Comparison of ENCODE assay signal across 39 cellular contexts in the genomic region with DNA sequence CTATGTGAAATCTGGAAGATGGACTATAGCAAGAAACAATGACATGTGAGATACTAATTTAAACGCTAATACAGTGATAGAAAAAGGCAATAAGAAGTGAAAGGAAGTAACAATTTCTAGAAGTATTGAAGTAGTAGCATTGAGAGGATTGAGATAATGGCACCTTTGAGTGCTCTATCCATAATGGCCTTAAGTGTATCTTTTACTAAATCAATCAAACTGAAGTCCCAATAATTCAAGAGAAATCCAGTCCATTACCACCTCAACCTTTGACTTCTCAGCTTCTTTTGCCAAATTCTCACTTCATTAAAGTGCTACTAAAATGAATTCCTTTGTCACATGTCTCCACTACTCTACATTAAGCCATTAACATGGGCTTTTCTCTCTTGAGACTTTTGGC.
"Had no signal": no experiment of that assay in that cellular context is flagged by ENCODE, and none has a peak within 500 bp of the region (broad histone marks: within the 10 kb centered on the region; RNA-seq: fewer than 3 reads in every experiment).

No MANE protein-coding gene starts in this region.

- H3K4me3 Mint-ChIP-seq: activated naive CD4-positive, alpha-beta T cell treated with anti-CD3 and anti-CD28 coated beads for 36 hours; activated naive CD4-positive, alpha-beta T cell treated with anti-CD3 and anti-CD28 coated beads, Interleukin-2, amount 10 ng/mL, durations not matched to agents 7 days and 5 days; activated naive CD4-positive, alpha-beta T cell treated with anti-CD3 and anti-CD28 coated beads, Interleukin-2, amount 50 U/mL, for 24 hours; activated naive CD8-positive, alpha-beta T cell; activated naive CD8-positive, alpha-beta T cell treated with anti-CD3 and anti-CD28 coated beads for 36 hours; activated naive CD8-positive, alpha-beta T cell treated with anti-CD3 and anti-CD28 coated beads, Interleukin-2, amount 10 ng/mL, durations not matched to agents 7 days and 5 days; activated naive CD8-positive, alpha-beta T cell treated with anti-CD3 and anti-CD28 coated beads, Interleukin-2, amount 50 U/mL, for 24 hours; activated T-cell treated with anti-CD3 and anti-CD28 coated beads, Interleukin-2, amount 50 U/mL, for 24 hours; activated T-cell treated with anti-CD3 and anti-CD28 coated beads, Interleukin-2, amount 50 U/mL, for 4 hours; activated T-cell treated with anti-CD3 and anti-CD28 coated beads, Interleukin-2, amount 50 U/mL, for 72 hours; activated T-helper 1 cell treated with anti-CD3 and anti-CD28 coated beads, Interleukin-12 subunit alpha, Interleukin-12 subunit beta, Interleukin-2, Interleukin-4 antibody, amounts not matched to agents 30 ng/mL and 10 ng/mL and 1 ng/mL, durations not matched to agents 14 hours and 24 hours and 36 hours; activated T-helper 17 cell treated with anti-CD3 and anti-CD28 coated beads, Interleukin-2, amount 50 U/mL, for 72 hours; brain; central memory CD8-positive, alpha-beta T cell had no signal

- H3K4me1 ChIP-seq: adrenal gland, ascending aorta, body of pancreas, breast epithelium had no signal

- H3K36me3 Mint-ChIP-seq: activated naive CD4-positive, alpha-beta T cell treated with anti-CD3 and anti-CD28 coated beads, Interleukin-2, amount 10 ng/mL, durations not matched to agents 7 days and 5 days; activated naive CD4-positive, alpha-beta T cell treated with anti-CD3 and anti-CD28 coated beads, Interleukin-2, amount 50 U/mL, for 24 hours; activated naive CD4-positive, alpha-beta T cell treated with anti-CD3 and anti-CD28 coated beads, Interleukin-2, amount 50 U/mL, for 72 hours; activated naive CD8-positive, alpha-beta T cell; activated naive CD8-positive, alpha-beta T cell treated with anti-CD3 and anti-CD28 coated beads for 36 hours; activated naive CD8-positive, alpha-beta T cell treated with anti-CD3 and anti-CD28 coated beads, Interleukin-2, amount 10 ng/mL, durations not matched to agents 7 days and 5 days; brain had no signal

- FAIRE-seq: astrocyte, bronchial epithelial cell had no signal

- ATAC-seq: activated naive CD4-positive, alpha-beta T cell treated with anti-CD3 and anti-CD28 coated beads, Interleukin-2, amount 50 U/mL, for 72 hours; activated naive CD8-positive, alpha-beta T cell treated with anti-CD3 and anti-CD28 coated beads, Interleukin-2, amount 50 U/mL, for 24 hours; activated T-cell treated with anti-CD3 and anti-CD28 coated beads, Interleukin-2, amount 50 U/mL, for 4 hours; activated T-cell treated with anti-CD3 and anti-CD28 coated beads, Interleukin-2, amount 50 U/mL, for 72 hours; activated T-helper 17 cell treated with anti-CD3 and anti-CD28 coated beads, Interleukin-2, amount 50 U/mL, for 72 hours; body of pancreas had no signal

- H3K9me3 ChIP-seq: adrenal gland, ascending aorta, body of pancreas, breast epithelium had no signal

- H3K4me3 ChIP-seq: adrenal gland, ascending aorta, body of pancreas, breast epithelium, cardiac muscle cell had no signal

- H3K9me3 Mint-ChIP-seq: activated naive CD4-positive, alpha-beta T cell treated with anti-CD3 and anti-CD28 coated beads, Interleukin-2, amount 10 ng/mL, durations not matched to agents 7 days and 5 days; activated naive CD8-positive, alpha-beta T cell treated with anti-CD3 and anti-CD28 coated beads, Interleukin-2, amount 10 ng/mL, durations not matched to agents 7 days and 5 days; activated T-cell treated with anti-CD3 and anti-CD28 coated beads, Interleukin-2, amount 50 U/mL, for 24 hours; activated T-helper 1 cell treated with anti-CD3 and anti-CD28 coated beads, Interleukin-12 subunit alpha, Interleukin-12 subunit beta, Interleukin-2, Interleukin-4 antibody, amounts not matched to agents 30 ng/mL and 10 ng/mL and 1 ng/mL, durations not matched to agents 14 hours and 24 hours and 36 hours; activated T-helper 2 cell treated with anti-CD3 and anti-CD28 coated beads, Interferon-gamma antibody, Interleukin-2, Interleukin-4, amounts not matched to agents 10 μg/mL and 5 μg/mL and 100 μg/mL, durations not matched to agents 14 hours and 24 hours and 36 hours had no signal

- DNase-seq: activated effector memory CD4-positive, alpha-beta T cell treated with anti-CD3 and anti-CD28 coated beads, Interleukin-2, amount 50 U/mL, for 16 hours; activated effector memory CD4-positive, alpha-beta T cell treated with Interleukin-2 at 50 U/mL for 16 hours; activated gamma-delta T cell; activated gamma-delta T cell treated with Interleukin-2 at 50 U/mL for 16 hours; activated naive CD4-positive, alpha-beta T cell; activated naive CD4-positive, alpha-beta T cell treated with anti-CD3 and anti-CD28 coated beads for 36 hours; activated naive CD4-positive, alpha-beta T cell treated with anti-CD3 and anti-CD28 coated beads, Interleukin-2, amount 10 ng/mL, durations not matched to agents 7 days and 5 days; activated naive CD4-positive, alpha-beta T cell treated with anti-CD3 and anti-CD28 coated beads, Interleukin-2, amount 50 U/mL, for 16 hours; activated naive CD4-positive, alpha-beta T cell treated with Interleukin-2 at 50 U/mL for 16 hours; activated naive CD8-positive, alpha-beta T cell treated with anti-CD3 and anti-CD28 coated beads for 36 hours; activated naive CD8-positive, alpha-beta T cell treated with anti-CD3 and anti-CD28 coated beads, Interleukin-2, amount 10 ng/mL, durations not matched to agents 7 days and 5 days; activated naive CD8-positive, alpha-beta T cell treated with anti-CD3 and anti-CD28 coated beads, Interleukin-2, amount 50 U/mL, for 24 hours; activated T-cell treated with anti-CD3 and anti-CD28 coated beads, Interleukin-2, amount 50 U/mL, for 24 hours; activated T-cell treated with anti-CD3 and anti-CD28 coated beads, Interleukin-2, amount 50 U/mL, for 4 hours; activated T-cell treated with anti-CD3 and anti-CD28 coated beads, Interleukin-2, amount 50 U/mL, for 48 hours; activated T-cell treated with anti-CD3 and anti-CD28 coated beads, Interleukin-2, amount 50 U/mL, for 72 hours; adrenal gland; amniotic stem cell; amygdala; anterior cingulate cortex; aorta; body of pancreas; brain microvascular endothelial cell; caudate nucleus; central memory CD4-positive, alpha-beta T cell; cerebellar nuclear complex had no signal

- H3K4me1 Mint-ChIP-seq: activated naive CD4-positive, alpha-beta T cell treated with anti-CD3 and anti-CD28 coated beads, Interleukin-2, amount 10 ng/mL, durations not matched to agents 7 days and 5 days; activated naive CD4-positive, alpha-beta T cell treated with anti-CD3 and anti-CD28 coated beads, Interleukin-2, amount 50 U/mL, for 24 hours; activated naive CD8-positive, alpha-beta T cell treated with anti-CD3 and anti-CD28 coated beads for 36 hours; activated naive CD8-positive, alpha-beta T cell treated with anti-CD3 and anti-CD28 coated beads, Interleukin-2, amount 10 ng/mL, durations not matched to agents 7 days and 5 days; activated naive CD8-positive, alpha-beta T cell treated with anti-CD3 and anti-CD28 coated beads, Interleukin-2, amount 50 U/mL, for 24 hours; activated T-helper 17 cell treated with anti-CD3 and anti-CD28 coated beads, Interleukin-2, amount 50 U/mL, for 72 hours; brain; central memory CD8-positive, alpha-beta T cell had no signal

- H3K27me3 ChIP-seq: adrenal gland, ascending aorta, body of pancreas, brain microvascular endothelial cell, breast epithelium, cardiac muscle cell had no signal

- H3K27ac ChIP-seq: adrenal gland, ascending aorta, body of pancreas, brain microvascular endothelial cell, breast epithelium, cardiac muscle cell had no signal

- H3K27ac Mint-ChIP-seq: activated naive CD4-positive, alpha-beta T cell treated with anti-CD3 and anti-CD28 coated beads for 36 hours; activated naive CD4-positive, alpha-beta T cell treated with anti-CD3 and anti-CD28 coated beads, Interleukin-2, amount 10 ng/mL, durations not matched to agents 7 days and 5 days; activated naive CD4-positive, alpha-beta T cell treated with anti-CD3 and anti-CD28 coated beads, Interleukin-2, amount 50 U/mL, for 24 hours; activated naive CD4-positive, alpha-beta T cell treated with anti-CD3 and anti-CD28 coated beads, Interleukin-2, amount 50 U/mL, for 72 hours; activated naive CD8-positive, alpha-beta T cell; activated naive CD8-positive, alpha-beta T cell treated with anti-CD3 and anti-CD28 coated beads for 36 hours; activated naive CD8-positive, alpha-beta T cell treated with anti-CD3 and anti-CD28 coated beads, Interleukin-2, amount 10 ng/mL, durations not matched to agents 7 days and 5 days; activated naive CD8-positive, alpha-beta T cell treated with anti-CD3 and anti-CD28 coated beads, Interleukin-2, amount 50 U/mL, for 24 hours; activated T-cell treated with anti-CD3 and anti-CD28 coated beads, Interleukin-2, amount 50 U/mL, for 24 hours; activated T-cell treated with anti-CD3 and anti-CD28 coated beads, Interleukin-2, amount 50 U/mL, for 72 hours; activated T-helper 1 cell treated with anti-CD3 and anti-CD28 coated beads, Interleukin-12 subunit alpha, Interleukin-12 subunit beta, Interleukin-2, Interleukin-4 antibody, amounts not matched to agents 30 ng/mL and 10 ng/mL and 1 ng/mL, durations not matched to agents 14 hours and 24 hours and 36 hours; activated T-helper 17 cell treated with anti-CD3 and anti-CD28 coated beads, Interleukin-2, amount 50 U/mL, for 72 hours; activated T-helper 2 cell treated with anti-CD3 and anti-CD28 coated beads, Interferon-gamma antibody, Interleukin-2, Interleukin-4, amounts not matched to agents 10 μg/mL and 5 μg/mL and 100 μg/mL, durations not matched to agents 14 hours and 24 hours and 36 hours; brain had no signal

- H3K36me3 ChIP-seq: adrenal gland, ascending aorta, brain microvascular endothelial cell, breast epithelium, cardiac muscle cell had no signal

- H3K27me3 Mint-ChIP-seq: activated naive CD4-positive, alpha-beta T cell treated with anti-CD3 and anti-CD28 coated beads, Interleukin-2, amount 10 ng/mL, durations not matched to agents 7 days and 5 days; activated naive CD4-positive, alpha-beta T cell treated with anti-CD3 and anti-CD28 coated beads, Interleukin-2, amount 50 U/mL, for 24 hours; activated naive CD8-positive, alpha-beta T cell; activated naive CD8-positive, alpha-beta T cell treated with anti-CD3 and anti-CD28 coated beads for 36 hours; activated naive CD8-positive, alpha-beta T cell treated with anti-CD3 and anti-CD28 coated beads, Interleukin-2, amount 10 ng/mL, durations not matched to agents 7 days and 5 days; activated naive CD8-positive, alpha-beta T cell treated with anti-CD3 and anti-CD28 coated beads, Interleukin-2, amount 50 U/mL, for 24 hours; activated T-cell treated with anti-CD3 and anti-CD28 coated beads, Interleukin-2, amount 50 U/mL, for 24 hours; activated T-helper 17 cell treated with anti-CD3 and anti-CD28 coated beads, Interleukin-2, amount 50 U/mL, for 72 hours; central memory CD8-positive, alpha-beta T cell had no signal
